ENCODE assay signal across 1 cellular context in genomic region chr6:9456241-9456658, GRCh38.
TF ChIP-seq lines count a peak whose summit lies in the region.

No MANE protein-coding gene starts in this region.

TF ChIP-seq in WTC11, 78 proteins besides CTCF, POLR2A, EP300 and RAD21 (continued from another document):
- TF ChIP-seq ZNF281 (CRISPR knock-in tag; IDR thresholded peaks at IDR 0.05), result no peak
- TF ChIP-seq FOXP4 (CRISPR knock-in tag; IDR thresholded peaks at IDR 0.05), result peak; percentile 16; the same call in 1 of the 2 replicates
- peak; percentile 39; the same call in 1 of the 2 replicates for TF ChIP-seq HMGA2 (CRISPR knock-in tag; IDR thresholded peaks at IDR 0.05)
- no peak for TF ChIP-seq ELF4 (CRISPR knock-in tag; IDR thresholded peaks at IDR 0.05; ENCODE audit: low read depth)
- no peak for TF ChIP-seq ATF6 (CRISPR knock-in tag; IDR thresholded peaks at IDR 0.05)
- TF ChIP-seq AFF4 (CRISPR knock-in tag; IDR thresholded peaks at IDR 0.05; ENCODE audit: borderline replicate concordance), result no peak
- no peak for TF ChIP-seq ZNF317 (CRISPR knock-in tag; IDR thresholded peaks at IDR 0.05; ENCODE audit: borderline replicate concordance, low read depth)
- TF ChIP-seq JUN (CRISPR knock-in tag; IDR thresholded peaks at IDR 0.05), result no peak
- TF ChIP-seq AR (CRISPR knock-in tag; IDR thresholded peaks at IDR 0.05), result no peak
- TF ChIP-seq TEAD1 (CRISPR knock-in tag; IDR thresholded peaks at IDR 0.05), result peak; percentile 56; the same call in 1 of the 2 replicates
- TF ChIP-seq PREB (CRISPR knock-in tag; IDR thresholded peaks at IDR 0.05; ENCODE audit: borderline replicate concordance), result no peak
